ENCODE assay signal across 27 cellular contexts in genomic region chr11:17021550-17021949, GRCh38. TPM values are rescaled to one million over a fixed set of nuclear protein-coding genes. Genes with fewer than 3 reads are reported as not detected.
DNase-seq lines count a peak whose midpoint lies in the region; ATAC-seq and TF ChIP-seq lines count a peak whose summit lies in the region.
"Had no signal": no experiment of that assay in that cellular context is flagged by ENCODE, and none has a peak within 500 bp of the region (broad histone marks: within the 10 kb centered on the region; RNA-seq: fewer than 3 reads in every experiment).

No MANE protein-coding gene starts in this region.

- H2AFZ ChIP-seq in GM23338 = no peak overlapping the region

- peaks cover 7% of the 10 kb centered on the region; the same call in 1 of the 2 replicates for H3K27me3 ChIP-seq in GM23338 (ENCODE audit: insufficient read depth)
- H3K27me3 ChIP-seq: esophagus muscularis mucosa, thyroid gland had no signal

- no peaks in the 10 kb centered on the region; the same call in 1 of the 2 replicates for H4K20me1 ChIP-seq in GM23338 (replicated peaks; ENCODE audit: insufficient read depth)

- no peak overlapping the region for H3K9ac ChIP-seq in SK-N-MC (ENCODE audit: insufficient read length)

- H3K4me1 ChIP-seq in GM23338 (ENCODE audit: insufficient read depth) = no peaks in the 10 kb centered on the region
- H3K4me1 ChIP-seq: esophagus muscularis mucosa, SJSA1, thyroid gland had no signal

- peak; percentile 67 for ATAC-seq in GM23338
- ATAC-seq: activated CD4-positive, alpha-beta T cell treated with anti-CD3 and anti-CD28 coated beads for 36 hours; activated CD8-positive, alpha-beta T cell treated with anti-CD3 and anti-CD28 coated beads for 36 hours had no signal

- H3K4me1 Mint-ChIP-seq in GM23338 = peaks cover 8% of the 10 kb centered on the region
- H3K4me1 Mint-ChIP-seq: activated CD4-positive, alpha-beta T cell treated with anti-CD3 and anti-CD28 coated beads for 36 hours; activated naive CD4-positive, alpha-beta T cell treated with anti-CD3 and anti-CD28 coated beads, Interleukin-2, amount 10 ng/mL, durations not matched to agents 7 days and 5 days; brain; nephron had no signal

- H3K36me3 Mint-ChIP-seq in GM23338 (ENCODE audit: low read depth) = peaks cover 4% of the 10 kb centered on the region; the same call in 1 of the 3 replicates
- H3K36me3 Mint-ChIP-seq: activated naive CD4-positive, alpha-beta T cell treated with anti-CD3 and anti-CD28 coated beads, Interleukin-2, amount 10 ng/mL, durations not matched to agents 7 days and 5 days; brain had no signal

- in situ Hi-C loops in GM13977 (cut with MboI; ENCODE audit: low pct_unique_long_range_greater_than_20kb, low sequenced_read_pairs, unreplicated experiment) = no loop called here

- H3K4me3 Mint-ChIP-seq in GM23338 = no peak overlapping the region
- H3K4me3 Mint-ChIP-seq: activated CD4-positive, alpha-beta T cell treated with anti-CD3 and anti-CD28 coated beads for 36 hours; activated CD8-positive, alpha-beta T cell treated with anti-CD3 and anti-CD28 coated beads for 36 hours; activated naive CD4-positive, alpha-beta T cell treated with anti-CD3 and anti-CD28 coated beads, Interleukin-2, amount 10 ng/mL, durations not matched to agents 7 days and 5 days; activated T-helper 1 cell treated with anti-CD3 and anti-CD28 coated beads, Interleukin-12 subunit alpha, Interleukin-12 subunit beta, Interleukin-2, Interleukin-4 antibody, amounts not matched to agents 30 ng/mL and 10 ng/mL and 1 ng/mL, durations not matched to agents 14 hours and 24 hours and 36 hours; brain; nephron had no signal

- no peaks in the 10 kb centered on the region; the same call in 2 of the 3 replicates for H3K9me3 Mint-ChIP-seq in GM23338
- H3K9me3 Mint-ChIP-seq: activated CD8-positive, alpha-beta T cell treated with anti-CD3 and anti-CD28 coated beads for 36 hours; activated naive CD4-positive, alpha-beta T cell treated with anti-CD3 and anti-CD28 coated beads, Interleukin-2, amount 10 ng/mL, durations not matched to agents 7 days and 5 days; activated T-helper 1 cell treated with anti-CD3 and anti-CD28 coated beads, Interleukin-12 subunit alpha, Interleukin-12 subunit beta, Interleukin-2, Interleukin-4 antibody, amounts not matched to agents 30 ng/mL and 10 ng/mL and 1 ng/mL, durations not matched to agents 14 hours and 24 hours and 36 hours; brain; nephron had no signal

- DNase-seq in GM23338 (ENCODE audit: low spot score) (peak; percentile 65), SK-N-MC (ENCODE audit: low read depth, low spot score) (peak; percentile 84), iPS-NIHi7 (ENCODE audit: extremely low spot score) (peak; percentile 36), T-helper 1 cell (no peak), GM13977 (ENCODE audit: low spot score) (no peak), SW480 (ENCODE audit: low spot score) (no peak), AG08396 (ENCODE audit: low spot score) (no peak)
- DNase-seq: activated CD4-positive, alpha-beta T cell treated with anti-CD3 and anti-CD28 coated beads for 36 hours; activated CD8-positive, alpha-beta memory T cell treated with anti-CD3 and anti-CD28 coated beads, Interleukin-2, amount 50 U/mL, for 48 hours; activated CD8-positive, alpha-beta T cell treated with anti-CD3 and anti-CD28 coated beads for 36 hours; activated naive CD4-positive, alpha-beta T cell treated with anti-CD3 and anti-CD28 coated beads, Interleukin-2, amount 10 ng/mL, durations not matched to agents 7 days and 5 days; amniotic stem cell; C1 segment of cervical spinal cord; DMS79 treated with DMSO at 0.1 percent for 48 hours; NCI-H1417 treated with DMSO at 0.1 percent for 48 hours; NCI-H2081 treated with DMSO at 0.1 percent for 48 hours; NCI-H82; RPMI8226; stimulated activated CD4-positive, alpha-beta T cell treated with anti-CD3 and anti-CD28 coated beads, Interleukin-4, amount 100 ng/mL, for 24 hours; thyroid gland had no signal

- no peak overlapping the region for H3K27ac Mint-ChIP-seq in GM23338
- H3K27ac Mint-ChIP-seq: activated CD4-positive, alpha-beta T cell treated with anti-CD3 and anti-CD28 coated beads for 36 hours; activated CD8-positive, alpha-beta T cell treated with anti-CD3 and anti-CD28 coated beads for 36 hours; activated naive CD4-positive, alpha-beta T cell treated with anti-CD3 and anti-CD28 coated beads, Interleukin-2, amount 10 ng/mL, durations not matched to agents 7 days and 5 days; activated T-helper 1 cell treated with anti-CD3 and anti-CD28 coated beads, Interleukin-12 subunit alpha, Interleukin-12 subunit beta, Interleukin-2, Interleukin-4 antibody, amounts not matched to agents 30 ng/mL and 10 ng/mL and 1 ng/mL, durations not matched to agents 14 hours and 24 hours and 36 hours; brain; nephron had no signal

- H3K79me2 ChIP-seq in GM23338 (replicated peaks; ENCODE audit: insufficient read depth) = no peaks in the 10 kb centered on the region

- TF ChIP-seq CTCF in GM23338 (conservative IDR thresholded peaks at IDR 0.05; ENCODE audit: low read depth in 2 of 2) (no peak), GM13977 (IDR thresholded peaks at IDR 0.05; ENCODE audit: extremely low read depth, insufficient read depth, missing control alignments) (no peak)

- H3K4me3 ChIP-seq in GM23338 (no peak overlapping the region), SK-N-MC (peak overlapping the region; percentile 60)
- H3K4me3 ChIP-seq: esophagus muscularis mucosa, lung, SJSA1, thyroid gland had no signal

- H3K27ac ChIP-seq in GM23338 (ENCODE audit: low read depth) (no peak overlapping the region), SK-N-MC (peak overlapping the region; percentile 78)
- H3K27ac ChIP-seq: esophagus muscularis mucosa, HL-60, SJSA1, thyroid gland had no signal

- no peaks in the 10 kb centered on the region for H3K9me3 ChIP-seq in SK-N-MC (ENCODE audit: low read depth, low read length)
- H3K9me3 ChIP-seq: esophagus muscularis mucosa, SJSA1, thyroid gland had no signal

- H3K4me2 ChIP-seq in GM23338 = no peak overlapping the region

- H3K9me2 ChIP-seq in GM23338 (ENCODE audit: insufficient read depth) = no peaks in the 10 kb centered on the region

- H3K36me3 ChIP-seq in GM23338 (ENCODE audit: insufficient read depth) (no peaks in the 10 kb centered on the region), SK-N-MC (ENCODE audit: insufficient read depth, low read length) (no peaks in the 10 kb centered on the region)
- H3K36me3 ChIP-seq: SJSA1, thyroid gland had no signal

- no peaks in the 10 kb centered on the region for H3F3A ChIP-seq in GM23338 (replicated peaks; ENCODE audit: low read depth)

- peaks cover 7% of the 10 kb centered on the region for H3K27me3 Mint-ChIP-seq in GM23338 (ENCODE audit: insufficient read depth, low read depth, poor library complexity)
- H3K27me3 Mint-ChIP-seq: activated CD4-positive, alpha-beta T cell treated with anti-CD3 and anti-CD28 coated beads for 36 hours had no signal

TF ChIP-seq in GM23338, 12 proteins besides CTCF, POLR2A, EP300 and RAD21 (continues in another document):
- TF ChIP-seq STAT1 (IDR thresholded peaks at IDR 0.05; ENCODE audit: unreplicated experiment) (no peak), EZH2phosphoT487 (IDR thresholded peaks at IDR 0.05; ENCODE audit: unreplicated experiment) (no peak), NANOG (IDR thresholded peaks at IDR 0.05; ENCODE audit: borderline replicate concordance) (no peak), CREB1 (CRISPR knock-in tag; IDR thresholded peaks at IDR 0.05; ENCODE audit: low read depth) (no peak), JUNB (IDR thresholded peaks at IDR 0.05; ENCODE audit: unreplicated experiment) (no peak), POLR2AphosphoS5 (IDR thresholded peaks at IDR 0.05; ENCODE audit: low read depth) (no peak), ETS1 (IDR thresholded peaks at IDR 0.05) (no peak), REST (IDR thresholded peaks at IDR 0.05; ENCODE audit: unreplicated experiment) (no peak)

RNA-seq across cellular contexts. Expression of gene PLEKHA7, which starts 7.3 kb away (rescaled TPM):
- total RNA-seq in GM23338 (2014; rRNA removed; shearing (Covaris generic)) = 12.9 and 15.8 TPM in 2 replicates
- 8.1 and 9.7 TPM in 2 replicates for polyA plus RNA-seq in GM23338 (2016; fragmentation: Nextera tagmentation; extraction: Ambion mirVana)
- total RNA-seq: SJSA1 had no signal

RNA-seq across cellular contexts. Expression of gene RPS13, which starts 55.9 kb away (rescaled TPM):
- 1,155 and 1,211 TPM in 2 replicates for total RNA-seq in GM23338 (2014; rRNA removed; shearing (Covaris generic))
- polyA plus RNA-seq in GM23338 (2016; fragmentation: Nextera tagmentation; extraction: Ambion mirVana) = 1,691 and 1,717 TPM in 2 replicates

Comparison
In these comparisons a context has a peak if more than half of its experiments do, and no peak if none do; other contexts are left out.
1. DNase-seq: peak in GM23338 (single experiment), SK-N-MC (single experiment) and iPS-NIHi7 (single experiment); none in T-helper 1 cell (0 of 5), GM13977 (single experiment), SW480 (single experiment) and AG08396 (single experiment).